In genomic region chr11:35484435-35484834, GRCh38 we compare ENCODE assay signal across 25 cellular contexts. TPM values are rescaled to one million over a fixed set of nuclear protein-coding genes. Genes with fewer than 3 reads are reported as not detected.
DNase-seq lines count a peak whose midpoint lies in the region; ATAC-seq and TF ChIP-seq lines count a peak whose summit lies in the region.
"Had no signal": no experiment of that assay in that cellular context is flagged by ENCODE, and none has a peak within 500 bp of the region (broad histone marks: within the 10 kb centered on the region; RNA-seq: fewer than 3 reads in every experiment).

No MANE protein-coding gene starts in this region.

- no peak for TF ChIP-seq RAD21 in SK-N-SH (IDR thresholded peaks at IDR 0.05; ENCODE audit: low read length)

- H2AFZ ChIP-seq in SK-N-SH (ENCODE audit: low read depth) = no peak overlapping the region
- H2AFZ ChIP-seq: PC-9 had no signal

- no peak overlapping the region for H3K4me3 Mint-ChIP-seq in MCF 10A (ENCODE audit: unreplicated experiment)
- H3K4me3 Mint-ChIP-seq: CD8-positive, alpha-beta T cell; dendritic cell treated with granulocyte-macrophage colony-stimulating factor and Interleukin-4, amounts not matched to agents 40 ng/mL and 50 ng/mL, for 4 days; natural killer cell treated with Interleukin-12 subunit alpha and Interleukin-12 subunit beta and Interleukin-15 and Interleukin-18, amount 100 ng/mL, for 72 hours; stimulated activated memory B cell treated with anti-CD40 and anti-IgM and Interleukin-4, amounts not matched to agents 10 μg/mL and 1 μg/mL and 100 μg/mL, for 72 hours had no signal

- no peak overlapping the region for H3K27ac Mint-ChIP-seq in MCF 10A (ENCODE audit: low read depth, unreplicated experiment)
- H3K27ac Mint-ChIP-seq: CD8-positive, alpha-beta T cell; dendritic cell treated with granulocyte-macrophage colony-stimulating factor and Interleukin-4, amounts not matched to agents 40 ng/mL and 50 ng/mL, for 4 days; natural killer cell treated with Interleukin-12 subunit alpha and Interleukin-12 subunit beta and Interleukin-15 and Interleukin-18, amount 100 ng/mL, for 72 hours; stimulated activated memory B cell treated with anti-CD40 and anti-IgM and Interleukin-4, amounts not matched to agents 10 μg/mL and 1 μg/mL and 100 μg/mL, for 72 hours had no signal

- no peaks in the 10 kb centered on the region for H3K36me3 Mint-ChIP-seq in MCF 10A (ENCODE audit: insufficient read depth, unreplicated experiment)
- H3K36me3 Mint-ChIP-seq: CD8-positive, alpha-beta T cell; natural killer cell treated with Interleukin-12 subunit alpha and Interleukin-12 subunit beta and Interleukin-15 and Interleukin-18, amount 100 ng/mL, for 72 hours; stimulated activated memory B cell treated with anti-CD40 and anti-IgM and Interleukin-4, amounts not matched to agents 10 μg/mL and 1 μg/mL and 100 μg/mL, for 72 hours had no signal

- no peak overlapping the region for H3K27ac ChIP-seq in breast epithelium
- H3K27ac ChIP-seq in SK-N-SH (ENCODE audit: low read depth in 2 of 2, low read length in 1 of 2) = peak overlapping the region in 1 of 2 experiments; percentile 37; a peak in 2 of 4 replicates
- no peak overlapping the region for H3K27ac ChIP-seq in right lobe of liver
- H3K27ac ChIP-seq: 22Rv1, body of pancreas, epithelial cell of prostate, heart right ventricle, PC-9, prostate gland, tibial nerve had no signal

- no peaks in the 10 kb centered on the region for H4K20me1 ChIP-seq in SK-N-SH (ENCODE audit: insufficient read depth)

- H3K27me3 Mint-ChIP-seq in MCF 10A (ENCODE audit: insufficient read depth, unreplicated experiment) = peaks cover 20% of the 10 kb centered on the region

- no peak overlapping the region for H3K9ac ChIP-seq in SK-N-SH

- ATAC-seq in Right ventricle myocardium superior (ENCODE audit: poor library complexity) (no peak), right lobe of liver (no peak)
- ATAC-seq: body of pancreas; CD8-positive, alpha-beta T cell; heart right ventricle; natural killer cell treated with Interleukin-12 subunit alpha and Interleukin-12 subunit beta and Interleukin-15 and Interleukin-18, amount 100 ng/mL, for 72 hours; stimulated activated memory B cell treated with anti-CD40 and anti-IgM and Interleukin-4, amounts not matched to agents 10 μg/mL and 1 μg/mL and 100 μg/mL, for 72 hours had no signal

- H3K4me2 ChIP-seq in SK-N-SH = peak overlapping the region; percentile 23
- H3K4me2 ChIP-seq: PC-9 had no signal

- no TSS peak for BruUV-seq in MCF 10A (replicated peaks; lab: Mats Ljungman, UMichigan)

- DNase-seq in MCF 10A (ENCODE audit: unreplicated experiment) (peak; percentile 19), breast epithelium (ENCODE audit: low spot score in 2 of 2) (no peak), SK-N-SH (no peak), fibroblast of peridontal ligament (ENCODE audit: extremely low read depth) (peak; percentile 79), NCI-H774 (lab: John Stamatoyannopoulos, UW) (no peak), Right ventricle myocardium superior (no peak), islet precursor cell (no peak), right lobe of liver (no peak)
- DNase-seq: activated naive CD4-positive, alpha-beta T cell; body of pancreas; CD8-positive, alpha-beta T cell; DMS79 treated with DMSO at 0.1 percent for 48 hours; heart right ventricle; NCI-H2029; NCI-H526; PC-9; stimulated activated CD4-positive, alpha-beta T cell treated with anti-CD3 and anti-CD28 coated beads, Interleukin-12 subunit alpha, Interleukin-12 subunit beta, amount 100 ng/mL, for 4 hours had no signal

- peaks cover 15% of the 10 kb centered on the region for H3K9me3 Mint-ChIP-seq in MCF 10A (ENCODE audit: unreplicated experiment)

- no peaks in the 10 kb centered on the region for H3K4me1 ChIP-seq in breast epithelium
- no peaks in the 10 kb centered on the region; a peak in 1 of 4 replicates for H3K4me1 ChIP-seq in SK-N-SH (ENCODE audit: control insufficient read depth in 1 of 2, insufficient read depth in 2 of 2, low read depth in 1 of 2, low read length in 1 of 2)
- peaks cover 0 to 3% (median 0%) of the 10 kb centered on the region in 4 donors for H3K4me1 ChIP-seq in right lobe of liver
- H3K4me1 ChIP-seq: prostate gland had no signal

- TF ChIP-seq CTCF in MCF 10A (IDR thresholded peaks at IDR 0.05; ENCODE audit: unreplicated experiment) = no peak
- no peak for TF ChIP-seq CTCF in breast epithelium (IDR thresholded peaks at IDR 0.05)
- no peak for TF ChIP-seq CTCF in SK-N-SH (IDR thresholded peaks at IDR 0.05)
- TF ChIP-seq CTCF in right lobe of liver (IDR thresholded peaks at IDR 0.05) = no peak

- H3K36me3 ChIP-seq in breast epithelium (no peaks in the 10 kb centered on the region), SK-N-SH (replicated peaks in 1 of 2; ENCODE audit: control insufficient read depth in 1 of 2, insufficient read depth in 2 of 2, low read length in 1 of 2) (no peaks in the 10 kb centered on the region), right lobe of liver (no peaks in the 10 kb centered on the region)
- H3K36me3 ChIP-seq: heart right ventricle, prostate gland, tibial nerve had no signal

- peaks cover 17% of the 10 kb centered on the region for H3K4me1 Mint-ChIP-seq in MCF 10A (ENCODE audit: insufficient read depth, unreplicated experiment)
- H3K4me1 Mint-ChIP-seq: stimulated activated memory B cell treated with anti-CD40 and anti-IgM and Interleukin-4, amounts not matched to agents 10 μg/mL and 1 μg/mL and 100 μg/mL, for 72 hours had no signal

- intact Hi-C loops in MCF 10A (cut with micrococcal nuclease) = loop anchor here (10.0 kb wide), 1 partner anchor 550 kb away; no protein-coding TSS in a partner anchor
- intact Hi-C loops in breast epithelium (cut with DNase I; ENCODE audit: low total_unique reads) = loop anchor here (10.0 kb wide), 1 partner anchor 550 kb away; no protein-coding TSS in a partner anchor
- intact Hi-C loops in Right ventricle myocardium superior (cut with DNase I) = no loop called here
- intact Hi-C loops in right lobe of liver (cut with DNase I) = no loop called here

- H3F3A ChIP-seq in SK-N-SH (replicated peaks; ENCODE audit: insufficient read depth) = peaks cover 16% of the 10 kb centered on the region

- CTCF ChIA-PET in MCF 10A (lab: Yijun Ruan, JAX) = interaction anchor here (0.6 to 6.2 kb wide), 13 partner anchors 11 to 1641 kb away, joined by 3 to 78 read pairs (median 4); no protein-coding TSS in a partner anchor
- CTCF ChIA-PET in SK-N-SH (lab: Yijun Ruan, JAX) = interaction anchor here (0.7 to 4.9 kb wide), 14 partner anchors 10 to 558 kb away, joined by 3 to 15 read pairs (median 4); no protein-coding TSS in a partner anchor

- no peaks in the 10 kb centered on the region for H3K27me3 ChIP-seq in breast epithelium
- H3K27me3 ChIP-seq in SK-N-SH (ENCODE audit: insufficient read depth) = no peaks in the 10 kb centered on the region
- peaks cover 0 to 4% of the 10 kb centered on the region in 2 donors for H3K27me3 ChIP-seq in right lobe of liver
- H3K27me3 ChIP-seq: body of pancreas, tibial nerve had no signal

- no peaks in the 10 kb centered on the region for H3K9me2 ChIP-seq in SK-N-SH

- POLR2A ChIA-PET in MCF 10A (lab: Yijun Ruan, JAX) = interaction anchor here (1.1 kb wide), 1 partner anchor 310 kb away, joined by 5 read pairs; no protein-coding TSS in a partner anchor
- POLR2A ChIA-PET in SK-N-SH (lab: Yijun Ruan, JAX) = no interaction called here

- no peaks in the 10 kb centered on the region for H3K79me2 ChIP-seq in SK-N-SH (ENCODE audit: insufficient read depth)

- H3K9me3 ChIP-seq in breast epithelium (no peaks in the 10 kb centered on the region), SK-N-SH (peaks cover 7% of the 10 kb centered on the region; the same call in 1 of the 2 replicates), right lobe of liver (no peaks in the 10 kb centered on the region)
- H3K9me3 ChIP-seq: body of pancreas, prostate gland had no signal

- WGBS in SK-N-SH (ENCODE audit: low lambda C conversion rate) = 52% methylated on average over 6 of the region's 6 CpGs
- WGBS in right lobe of liver (ENCODE audit: insufficient coverage, low coverage, low lambda C conversion rate, missing lambda C conversion rate) = 86% methylated on average over 5 of the region's 6 CpGs

- TF ChIP-seq POLR2A in breast epithelium (IDR thresholded peaks at IDR 0.05) (no peak), right lobe of liver (IDR thresholded peaks at IDR 0.05) (no peak)

- peak in 1 of 2 experiments; percentile 66; a peak in 1 of 4 replicates for TF ChIP-seq EP300 in SK-N-SH (IDR thresholded peaks at IDR 0.05; ENCODE audit: borderline replicate concordance in 1 of 2, low read depth in 1 of 2, low read length in 1 of 2)

- no peak overlapping the region for H3K4me3 ChIP-seq in breast epithelium
- H3K4me3 ChIP-seq in SK-N-SH (ENCODE audit: low read depth in 2 of 2, low read length in 1 of 2) = no peak overlapping the region
- H3K4me3 ChIP-seq in right lobe of liver = no peak overlapping the region
- H3K4me3 ChIP-seq: body of pancreas, heart right ventricle, PC-9, prostate gland, tibial nerve had no signal

TF ChIP-seq in SK-N-SH, 30 proteins besides CTCF, POLR2A, EP300 and RAD21 (continues in another document):
- no peak for TF ChIP-seq MXI1 (IDR thresholded peaks at IDR 0.05; ENCODE audit: low read depth, low read length)
- no peak for TF ChIP-seq FOXM1 (IDR thresholded peaks at IDR 0.05; ENCODE audit: low read depth)
- TF ChIP-seq PBX3 (IDR thresholded peaks at IDR 0.05) = peak; percentile 87
- peak; percentile 65; the same call in 1 of the 2 replicates for TF ChIP-seq FOSL2 (IDR thresholded peaks at IDR 0.05; ENCODE audit: borderline replicate concordance, low read depth)
- peak; percentile 73 for TF ChIP-seq JUND (IDR thresholded peaks at IDR 0.05)
- peak; percentile 67 for TF ChIP-seq TCF12 (IDR thresholded peaks at IDR 0.05)

RNA-seq across cellular contexts. Expression of gene PAMR1, which starts 41.0 kb away (rescaled TPM):
- total RNA-seq in MCF 10A (2022) (0.51 TPM in 1 of 2 replicates, not detected in the other), breast epithelium (10 to 100 TPM in 2 of 3 donors, 1 to 10 TPM in 1; 8.8 to 36.4 (median 11.3) TPM), Right ventricle myocardium superior (14.5 TPM), right lobe of liver (1 to 10 TPM; 2.0 to 4.2 (median 2.8) TPM)
- polyA plus RNA-seq in SK-N-SH (2012; rRNA removed) = 0.31 and 0.42 TPM in 2 replicates
- polyA plus RNA-seq in SK-N-SH (2012; cell fraction: cytosol; rRNA removed) = 0.21 and 0.30 TPM in 2 replicates
- polyA plus RNA-seq in SK-N-SH (2012; cell fraction: nucleus; rRNA removed) = 1.2 and 1.6 TPM in 2 replicates
- total RNA-seq: CD8-positive, alpha-beta T cell; lung microvascular endothelial cell; natural killer cell treated with Interleukin-12 subunit alpha and Interleukin-12 subunit beta and Interleukin-15 and Interleukin-18, amount 100 ng/mL, for 72 hours had no signal

Comparison
In these comparisons a context has a peak if more than half of its experiments do, and no peak if none do; other contexts are left out.
1. DNase-seq: peak in MCF 10A (single experiment) and fibroblast of peridontal ligament (single experiment); none in breast epithelium (0 of 2), SK-N-SH (single experiment), NCI-H774 (single experiment), Right ventricle myocardium superior (single experiment), islet precursor cell (single experiment) and right lobe of liver (0 of 3).
2. intact Hi-C loops: an anchor here in MCF 10A (10.0 kb wide) and breast epithelium (10.0 kb wide); none called in Right ventricle myocardium superior and right lobe of liver.